ENCODE assay signal across 8 cellular contexts in genomic region chr14:23160924-23161522, GRCh38. TPM values are rescaled to one million over a fixed set of nuclear protein-coding genes. Genes with fewer than 3 reads are reported as not detected.
DNase-seq lines count a peak whose midpoint lies in the region; ATAC-seq and TF ChIP-seq lines count a peak whose summit lies in the region.

No MANE protein-coding gene starts in this region.

- H3K14ac ChIP-seq in mesenchymal stem cell (ENCODE audit: low read length in 2 of 2): no peak overlapping the region

- H3K4me3 ChIP-seq in AG10803 (ENCODE audit: low read length): no peak overlapping the region; the same call in 1 of the 2 replicates
- H3K4me3 ChIP-seq in mesenchymal stem cell (ENCODE audit: insufficient read depth in 1 of 2, low read depth in 1 of 2, low read length in 2 of 2): peak overlapping the region in 1 of 2 experiments; percentile 42
- H3K4me3 ChIP-seq in vagina: no peak overlapping the region
- no peak overlapping the region for H3K4me3 ChIP-seq in OCI-LY7 (ENCODE audit: low read depth, low read length, poor library complexity, severe bottlenecking)

- no peak overlapping the region for H4K8ac ChIP-seq in mesenchymal stem cell (ENCODE audit: low read length)

- no peak overlapping the region for H2AK5ac ChIP-seq in mesenchymal stem cell (ENCODE audit: low read length, severe bottlenecking)

- H3K9me3 ChIP-seq in mesenchymal stem cell (ENCODE audit: control insufficient read depth, low read length): no peaks in the 10 kb centered on the region
- H3K9me3 ChIP-seq in vagina: no peaks in the 10 kb centered on the region
- H3K9me3 ChIP-seq in OCI-LY7 (ENCODE audit: low read length): no peaks in the 10 kb centered on the region

- CTCF ChIA-PET in OCI-LY7 (lab: Charles Lee; ENCODE audit: unreplicated experiment): no interaction called here

- ATAC-seq in HG02623 (IDR thresholded peaks at IDR 0.05; ENCODE audit: unreplicated experiment): no peak

- H2BK15ac ChIP-seq in mesenchymal stem cell (ENCODE audit: low read depth, poor library complexity, severe bottlenecking): peak overlapping the region; percentile 29

- peak overlapping the region; percentile 74 for H3K9ac ChIP-seq in mesenchymal stem cell (ENCODE audit: low read length)

- H3K4ac ChIP-seq in mesenchymal stem cell (ENCODE audit: low read depth in 1 of 2, low read length in 2 of 2): no peak overlapping the region

- intact Hi-C loops in vagina (cut with DNase I): no loop called here
- intact Hi-C loops in OCI-LY7 (cut with micrococcal nuclease; ENCODE audit: unreplicated experiment): no loop called here

- no peak overlapping the region for H3K4me2 ChIP-seq in mesenchymal stem cell (ENCODE audit: low read length, poor library complexity, severe bottlenecking)
- H3K4me2 ChIP-seq in OCI-LY7 (ENCODE audit: low read length): no peak overlapping the region

- H2BK12ac ChIP-seq in mesenchymal stem cell (ENCODE audit: low read length in 2 of 2): peak overlapping the region in 1 of 2 experiments; percentile 3

- no TSS peak for BruUV-seq in OCI-LY7 (replicated peaks; lab: Mats Ljungman, UMichigan)

- POLR2A ChIA-PET in OCI-LY7 (lab: Charles Lee): no interaction called here

- peak; percentile 87 for DNase-seq in AG10803 (ENCODE audit: low read depth)
- DNase-seq in NCI-H460 (ENCODE audit: extremely low read depth, low read depth): peak; percentile 28
- peak; percentile 83 for DNase-seq in ecto neural progenitor cell (ENCODE audit: low spot score)
- peak; percentile 86 for DNase-seq in mesenchymal stem cell
- no peak for DNase-seq in vagina (ENCODE audit: extremely low spot score in 2 of 2)
- DNase-seq in OCI-LY7 (ENCODE audit: low spot score): no peak
- no peak for DNase-seq in GM20000 (ENCODE audit: low spot score)

- H3K23ac ChIP-seq in mesenchymal stem cell (ENCODE audit: low read length in 2 of 2): no peak overlapping the region

- H4K91ac ChIP-seq in mesenchymal stem cell (ENCODE audit: low read length): no peak overlapping the region

- TF ChIP-seq CTCF in AG10803 (conservative IDR thresholded peaks at IDR 0.05; ENCODE audit: low read length) (no peak), vagina (IDR thresholded peaks at IDR 0.05) (no peak), OCI-LY7 (conservative IDR thresholded peaks at IDR 0.05; ENCODE audit: low read length) (no peak), GM20000 (IDR thresholded peaks at IDR 0.05; ENCODE audit: extremely low read depth, missing control alignments) (no peak)

- H2BK120ac ChIP-seq in mesenchymal stem cell (ENCODE audit: low read depth, low read length): no peak overlapping the region

- H2AFZ ChIP-seq in mesenchymal stem cell (ENCODE audit: low read depth, low read length) (peak overlapping the region; percentile 21), OCI-LY7 (ENCODE audit: low read length) (no peak overlapping the region)

- no peak for TF ChIP-seq POLR2A in vagina (IDR thresholded peaks at IDR 0.05)

- no peaks in the 10 kb centered on the region for H3K79me1 ChIP-seq in mesenchymal stem cell (replicated peaks; ENCODE audit: low read length, poor library complexity, severe bottlenecking)

- peak overlapping the region; percentile 0 to 69 for H3K18ac ChIP-seq in mesenchymal stem cell (ENCODE audit: low read depth in 1 of 2, low read length in 2 of 2)

- H3K79me2 ChIP-seq in OCI-LY7 (ENCODE audit: insufficient read depth, low read depth, low read length): no peaks in the 10 kb centered on the region

- H3K27me3 ChIP-seq in mesenchymal stem cell (ENCODE audit: control insufficient read depth in 1 of 2, insufficient read depth in 1 of 2, low read length in 2 of 2): peaks cover 0 to 5% of the 10 kb centered on the region in 2 experiments
- H3K27me3 ChIP-seq in vagina: no peaks in the 10 kb centered on the region

- H3K4me1 ChIP-seq in mesenchymal stem cell (ENCODE audit: control insufficient read depth, insufficient read depth, low read depth, low read length): peaks cover 8% of the 10 kb centered on the region
- H3K4me1 ChIP-seq in vagina: peaks cover 18% of the 10 kb centered on the region
- no peaks in the 10 kb centered on the region for H3K4me1 ChIP-seq in OCI-LY7 (ENCODE audit: insufficient read depth, low read length, poor library complexity, severe bottlenecking)

- H3K36me3 ChIP-seq in mesenchymal stem cell (ENCODE audit: control insufficient read depth in 1 of 2, insufficient read depth in 2 of 2, low read depth in 1 of 2, low read length in 2 of 2) (peaks cover 0 to 16% of the 10 kb centered on the region in 2 experiments), vagina (peaks cover 0 to 6% of the 10 kb centered on the region in 2 donors), OCI-LY7 (ENCODE audit: insufficient read depth, low read length) (no peaks in the 10 kb centered on the region)

- no peak overlapping the region for H2BK5ac ChIP-seq in mesenchymal stem cell (ENCODE audit: low read depth, low read length, poor library complexity, severe bottlenecking)

- H3K9me2 ChIP-seq in OCI-LY7 (ENCODE audit: insufficient read depth, low read length): no peaks in the 10 kb centered on the region

- no peak overlapping the region for H3K27ac ChIP-seq in mesenchymal stem cell (ENCODE audit: low read length, poor library complexity, severe bottlenecking)
- H3K27ac ChIP-seq in vagina: peak overlapping the region; percentile 61
- H3K27ac ChIP-seq in OCI-LY7 (ENCODE audit: low read depth, low read length, poor library complexity, severe bottlenecking): no peak overlapping the region

- 51% methylated on average over 11 of the region's 11 CpGs for WGBS in mesenchymal stem cell

- H4K20me1 ChIP-seq in OCI-LY7 (ENCODE audit: insufficient read depth, low read length): no peaks in the 10 kb centered on the region

RNA-seq across cellular contexts. Expression of gene SLC7A8, which starts 22.4 kb away (rescaled TPM):
- 1.0 and 1.1 TPM in 2 replicates for total RNA-seq in NCI-H460 (2014; rRNA removed; shearing (Covaris generic))
- 0.68 TPM in 1 of 2 replicates, not detected in the other for polyA plus RNA-seq in NCI-H460 (2014; cell fraction: nucleus; rRNA removed)
- 3.8 TPM for polyA plus RNA-seq in mesenchymal stem cell (2013, experiment 1 of 2)
- 3.5 TPM for polyA plus RNA-seq in mesenchymal stem cell (2013, experiment 2 of 2)
- total RNA-seq in vagina (68.5 TPM), OCI-LY7 (2022) (6.2 and 11.4 TPM in 2 replicates)
- 0.49 and 4.0 TPM in 2 replicates for total RNA-seq in OCI-LY7 (2014; rRNA removed; shearing (Covaris generic))

RNA-seq across cellular contexts. Expression of gene CEBPE, which starts 42.0 kb away (rescaled TPM):
- total RNA-seq in NCI-H460 (2014; rRNA removed; shearing (Covaris generic)): not detected in 2 replicates
- polyA plus RNA-seq in NCI-H460 (2014; cell fraction: nucleus; rRNA removed): not detected in 2 replicates
- polyA plus RNA-seq in mesenchymal stem cell (2013, experiment 1 of 2): not detected
- not detected for polyA plus RNA-seq in mesenchymal stem cell (2013, experiment 2 of 2)
- not detected for total RNA-seq in vagina
- 0.67 and 1.1 TPM in 2 replicates for total RNA-seq in OCI-LY7 (2014; rRNA removed; shearing (Covaris generic))
- 2.2 and 2.3 TPM in 2 replicates for total RNA-seq in OCI-LY7 (2022)

RNA-seq across cellular contexts. Expression of gene CIROP, which starts 56.2 kb away (rescaled TPM):
- not detected in 2 replicates for total RNA-seq in NCI-H460 (2014; rRNA removed; shearing (Covaris generic))
- polyA plus RNA-seq in NCI-H460 (2014; cell fraction: nucleus; rRNA removed): not detected in 2 replicates
- not detected for polyA plus RNA-seq in mesenchymal stem cell (2013, experiment 1 of 2)
- not detected for polyA plus RNA-seq in mesenchymal stem cell (2013, experiment 2 of 2)
- not detected for total RNA-seq in vagina
- not detected in 2 replicates for total RNA-seq in OCI-LY7 (2014; rRNA removed; shearing (Covaris generic))
- total RNA-seq in OCI-LY7 (2022): not detected in 2 replicates

Comparison
In these comparisons a context has a peak if more than half of its experiments do, and no peak if none do; other contexts are left out.
1. DNase-seq: peak in AG10803 (single experiment), NCI-H460 (single experiment), ecto neural progenitor cell (single experiment) and mesenchymal stem cell (single experiment); none in vagina (0 of 2), OCI-LY7 (single experiment) and GM20000 (single experiment).